ENCODE assay signal across 8 cellular contexts in the genomic region with DNA sequence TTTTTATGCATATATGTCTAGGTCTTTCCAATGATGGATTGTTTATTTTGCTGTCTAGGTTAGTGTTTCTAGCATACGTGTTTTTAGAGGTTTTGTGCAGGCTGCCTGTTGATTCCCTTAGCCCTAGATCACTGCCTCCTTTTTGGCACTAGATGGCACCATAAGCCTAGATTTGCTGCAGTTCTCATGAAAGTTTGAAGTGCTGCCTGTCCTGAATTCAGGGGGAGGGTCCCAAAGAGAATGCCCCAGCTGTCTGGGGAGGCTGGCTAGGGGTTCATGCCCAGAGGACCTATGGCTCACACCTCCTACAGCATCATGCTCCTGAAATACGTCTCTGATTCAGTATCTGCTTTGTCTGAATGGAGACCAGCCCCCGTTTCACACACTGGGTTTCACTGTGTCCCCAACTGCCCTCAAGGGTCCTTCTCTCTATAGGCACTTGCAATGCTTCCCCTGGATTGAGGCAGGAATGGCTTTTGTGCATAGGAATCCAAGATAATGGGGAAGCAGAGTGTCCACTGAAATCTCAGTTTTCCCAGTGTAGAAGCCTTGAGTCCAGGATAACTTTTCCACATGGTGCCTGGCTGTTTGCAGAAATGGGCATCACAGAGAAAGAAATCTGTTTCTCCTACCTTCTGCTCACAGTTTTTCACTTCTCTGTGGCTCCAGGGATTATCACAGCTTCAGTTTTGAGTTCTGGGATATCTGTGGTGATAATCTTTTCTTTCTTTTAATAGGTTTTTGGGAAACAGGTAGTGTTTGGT. TPM values are rescaled to one million over a fixed set of nuclear protein-coding genes. Genes with fewer than 3 reads are reported as not detected.
DNase-seq lines count a peak whose midpoint lies in the region; ATAC-seq and TF ChIP-seq lines count a peak whose summit lies in the region.

No MANE protein-coding gene starts in this region.

- DNase-seq in CD4-positive, alpha-beta T cell: peak; percentile 16 to 43 (median 32)
- peak; percentile 77 for DNase-seq in H9
- DNase-seq in NCI-H774 (lab: John Stamatoyannopoulos, UW): peak; percentile 70
- peak; percentile 50 for DNase-seq in activated CD4-positive, alpha-beta memory T cell treated with anti-CD3 and anti-CD28 coated beads for 36 hours
- DNase-seq in epidermal melanocyte (ENCODE audit: insufficient read length, low spot score): peak; percentile 53
- DNase-seq in mucosa of gallbladder (ENCODE audit: low spot score): peak; percentile 34
- DNase-seq in transverse colon: peak; percentile 26

- H3K9ac ChIP-seq in H9 (ENCODE audit: extremely low read depth, insufficient read length, low read length): no peak overlapping the region

- H3K4me1 ChIP-seq in H9 (ENCODE audit: insufficient read depth, low read length): no peaks in the 10 kb centered on the region
- peaks cover 0 to 3% (median 0%) of the 10 kb centered on the region in 4 donors for H3K4me1 ChIP-seq in transverse colon

- no peak overlapping the region for H2BK5ac ChIP-seq in H9 (ENCODE audit: insufficient read length, low read length)

- H3K27ac ChIP-seq in CD4-positive, alpha-beta T cell (ENCODE audit: low read depth, low read length): no peak overlapping the region
- H3K27ac ChIP-seq in H9 (ENCODE audit: insufficient read length, low read depth, low read length): no peak overlapping the region
- no peak overlapping the region for H3K27ac ChIP-seq in transverse colon

- H3K4me2 ChIP-seq in H9 (ENCODE audit: insufficient read depth, insufficient read length, low read length): no peak overlapping the region

- no peak overlapping the region for H3K14ac ChIP-seq in H9 (ENCODE audit: insufficient read depth, low read length)

- H3K27ac Mint-ChIP-seq in CD4-positive, alpha-beta T cell: no peak overlapping the region
- H3K27ac Mint-ChIP-seq in H9: no peak overlapping the region
- H3K27ac Mint-ChIP-seq in activated CD4-positive, alpha-beta memory T cell treated with anti-CD3 and anti-CD28 coated beads for 36 hours: no peak overlapping the region

- no peak overlapping the region for H3K4me3 Mint-ChIP-seq in CD4-positive, alpha-beta T cell
- H3K4me3 Mint-ChIP-seq in H9: no peak overlapping the region; a peak in 1 of 5 replicates
- H3K4me3 Mint-ChIP-seq in activated CD4-positive, alpha-beta memory T cell treated with anti-CD3 and anti-CD28 coated beads for 36 hours: no peak overlapping the region

- TF ChIP-seq POLR2A in transverse colon (IDR thresholded peaks at IDR 0.05): no peak

- H3K4ac ChIP-seq in H9 (ENCODE audit: low read depth, low read length): no peak overlapping the region

- H2BK20ac ChIP-seq in H9 (ENCODE audit: low read depth, low read length, poor library complexity, severe bottlenecking): no peak overlapping the region

- H3K36me3 Mint-ChIP-seq in CD4-positive, alpha-beta T cell (ENCODE audit: low read depth): no peaks in the 10 kb centered on the region
- peaks cover 3 to 16% (median 10%) of the 10 kb centered on the region in 3 experiments; a peak in 6 of 7 replicates for H3K36me3 Mint-ChIP-seq in H9 (ENCODE audit: insufficient read depth in 1 of 3, low read depth in 3 of 3)
- peaks cover 1% of the 10 kb centered on the region for H3K36me3 Mint-ChIP-seq in activated CD4-positive, alpha-beta memory T cell treated with anti-CD3 and anti-CD28 coated beads for 36 hours

- H2AFZ ChIP-seq in H9 (ENCODE audit: low read length): no peak overlapping the region

- H2AK5ac ChIP-seq in H9 (ENCODE audit: insufficient read length, low read length): no peak overlapping the region

- intact Hi-C loops in CD4-positive, alpha-beta T cell (cut with DNase I, micrococcal nuclease): loop anchor here (1.0 to 10.0 kb wide), 7 partner anchors 157 to 1936 kb away; partner anchors contain the start of gene NUAK1 (in 1 of the 2)
- intact Hi-C loops in activated CD4-positive, alpha-beta memory T cell treated with anti-CD3 and anti-CD28 coated beads for 36 hours (cut with micrococcal nuclease): loop anchor here (1.0 to 10.0 kb wide), 4 partner anchors 157 to 1181 kb away; no protein-coding TSS in a partner anchor
- intact Hi-C loops in transverse colon (cut with DNase I; ENCODE audit: low total_unique reads): loop anchor here (5.0 kb wide), 1 partner anchor 156 kb away; no protein-coding TSS in a partner anchor

- H3K27me3 ChIP-seq in CD4-positive, alpha-beta T cell (ENCODE audit: control insufficient read depth, insufficient read depth, low read length): no peaks in the 10 kb centered on the region
- H3K27me3 ChIP-seq in H9 (ENCODE audit: insufficient read depth, low read length) (no peaks in the 10 kb centered on the region), transverse colon (no peaks in the 10 kb centered on the region)

- no peak overlapping the region for H3K56ac ChIP-seq in H9 (ENCODE audit: insufficient read length, low read depth, low read length)

- H4K91ac ChIP-seq in H9 (ENCODE audit: insufficient read length, low read depth, low read length): no peak overlapping the region

- no peak overlapping the region for H3T11ph ChIP-seq in H9 (ENCODE audit: low read length)

- H4K20me1 ChIP-seq in H9 (ENCODE audit: control insufficient read depth, insufficient read depth, insufficient read length): no peaks in the 10 kb centered on the region

- no peaks in the 10 kb centered on the region for H3K79me2 ChIP-seq in H9 (ENCODE audit: insufficient read depth, low read length)

- H3K9me3 ChIP-seq in CD4-positive, alpha-beta T cell (ENCODE audit: control insufficient read depth, low read length): peaks cover 5% of the 10 kb centered on the region
- H3K9me3 ChIP-seq in H9 (ENCODE audit: control insufficient read depth, low read depth, low read length) (no peaks in the 10 kb centered on the region), transverse colon (peaks cover 0 to 4% of the 10 kb centered on the region in 2 donors)

- H2BK15ac ChIP-seq in H9 (ENCODE audit: low read depth, low read length): no peak overlapping the region

- peak; percentile 82 for ATAC-seq in CD4-positive, alpha-beta T cell (ENCODE audit: poor library complexity)
- ATAC-seq in GM18868 (IDR thresholded peaks at IDR 0.05; ENCODE audit: unreplicated experiment): no peak

- POLR2A ChIA-PET in CD4-positive, alpha-beta T cell (lab: Charles Lee): no interaction called here
- POLR2A ChIA-PET in activated CD4-positive, alpha-beta memory T cell treated with anti-CD3 and anti-CD28 coated beads for 36 hours (lab: Charles Lee): interaction anchor here (0.6 kb wide), 1 partner anchor 103 kb away, joined by 3 read pairs; no protein-coding TSS in a partner anchor

- H3K4me3 ChIP-seq in transverse colon: no peak overlapping the region

- H2BK120ac ChIP-seq in H9 (ENCODE audit: low read depth, low read length, poor library complexity, severe bottlenecking): no peak overlapping the region

- CTCF ChIA-PET in CD4-positive, alpha-beta T cell (lab: Charles Lee): interaction anchor here (1.1 to 1.2 kb wide), 2 partner anchors 85 to 852 kb away, joined by 3 read pairs; no protein-coding TSS in a partner anchor
- CTCF ChIA-PET in activated CD4-positive, alpha-beta memory T cell treated with anti-CD3 and anti-CD28 coated beads for 36 hours (lab: Charles Lee): interaction anchor here (0.6 to 1.6 kb wide), 9 partner anchors 86 to 865 kb away, joined by 3 to 9 read pairs (median 3); no protein-coding TSS in a partner anchor

- no CpG with 5 or more reads among the region's 3 CpGs for WGBS in H9 (ENCODE audit: extremely low coverage, insufficient read length, low lambda C conversion rate)
- 20 to 27% methylated on average over 2 to 3 of the region's 3 CpGs for WGBS in transverse colon (ENCODE audit: low coverage in 1 of 2), 2 donors

- in situ Hi-C loops in transverse colon (cut with MboI; ENCODE audit: low pct_ligation_motif_present in 1 of 4, low pct_unique_long_range_greater_than_20kb in 1 of 4, low sequenced_read_pairs in 3 of 4): loop anchor here (5.0 to 25.0 kb wide), 6 partner anchors 153 to 1186 kb away; no protein-coding TSS in a partner anchor

- no peak overlapping the region for H3K18ac ChIP-seq in H9 (ENCODE audit: insufficient read length, low read depth, low read length)

- H3K4me1 Mint-ChIP-seq in CD4-positive, alpha-beta T cell (ENCODE audit: low read depth): no peaks in the 10 kb centered on the region
- peaks cover 12 to 15% of the 10 kb centered on the region in 2 experiments for H3K4me1 Mint-ChIP-seq in H9
- no peaks in the 10 kb centered on the region for H3K4me1 Mint-ChIP-seq in activated CD4-positive, alpha-beta memory T cell treated with anti-CD3 and anti-CD28 coated beads for 36 hours (ENCODE audit: low read depth)

- H3K23ac ChIP-seq in H9 (ENCODE audit: insufficient read length, low read depth, low read length): no peak overlapping the region

- H3K36me3 ChIP-seq in transverse colon: no peaks in the 10 kb centered on the region

- peak; percentile 85 for TF ChIP-seq CTCF in CD4-positive, alpha-beta T cell (IDR thresholded peaks at IDR 0.05)
- TF ChIP-seq CTCF in H9 (conservative IDR thresholded peaks at IDR 0.05) (peak; percentile 95), transverse colon (IDR thresholded peaks at IDR 0.05) (peak; percentile 73 to 83 (median 75))

- no peaks in the 10 kb centered on the region for H3K23me2 ChIP-seq in H9 (ENCODE audit: insufficient read length, low read depth, low read length, poor library complexity, severe bottlenecking)

- no peaks in the 10 kb centered on the region for H3K79me1 ChIP-seq in H9 (ENCODE audit: insufficient read depth, low read depth, low read length, poor library complexity, severe bottlenecking)

- H4K8ac ChIP-seq in H9 (replicated peaks; ENCODE audit: insufficient read length, low read depth, low read length): no peak overlapping the region

- H4K5ac ChIP-seq in H9 (ENCODE audit: insufficient read length, low read depth, low read length): no peak overlapping the region

- no peak for TF ChIP-seq EP300 in transverse colon (IDR thresholded peaks at IDR 0.05; ENCODE audit: low read depth)

- no peak overlapping the region for H2BK12ac ChIP-seq in H9 (ENCODE audit: insufficient read length, low read depth, low read length)

- H3K27me3 Mint-ChIP-seq in CD4-positive, alpha-beta T cell: peaks cover 5% of the 10 kb centered on the region
- no peaks in the 10 kb centered on the region; the same call in none of the 2 replicates for H3K27me3 Mint-ChIP-seq in H9 (ENCODE audit: low read depth)
- H3K27me3 Mint-ChIP-seq in activated CD4-positive, alpha-beta memory T cell treated with anti-CD3 and anti-CD28 coated beads for 36 hours: peaks cover 8% of the 10 kb centered on the region

- H3K9me3 Mint-ChIP-seq in CD4-positive, alpha-beta T cell: no peaks in the 10 kb centered on the region
- H3K9me3 Mint-ChIP-seq in H9: peaks cover 11 to 15% of the 10 kb centered on the region in 2 experiments
- H3K9me3 Mint-ChIP-seq in activated CD4-positive, alpha-beta memory T cell treated with anti-CD3 and anti-CD28 coated beads for 36 hours: peaks cover 9% of the 10 kb centered on the region

RNA-seq across cellular contexts. Expression of gene TXNRD1, which starts 14.2 kb away (rescaled TPM):
- total RNA-seq in CD4-positive, alpha-beta T cell: 10 to 100 TPM; 24.6 to 27.2 TPM
- 93.6 and 100 TPM in 2 replicates for total RNA-seq in H9 (2021)
- total RNA-seq in activated CD4-positive, alpha-beta memory T cell treated with anti-CD3 and anti-CD28 coated beads for 36 hours: 10 to 100 TPM; 82.7 to 82.8 TPM
- 139 TPM for total RNA-seq in mucosa of gallbladder
- 100 to 1,000 TPM in 3 of 4 donors, 10 to 100 TPM in 1; 72.9 to 127 (median 122) TPM for total RNA-seq in transverse colon

Comparison
In these comparisons a context has a peak if more than half of its experiments do, and no peak if none do; other contexts are left out.
1. DNase-seq: peak in every context shown above with its lines; median percentile 77 in H9; 70 in NCI-H774; 53 in epidermal melanocyte; 50 in activated CD4-positive, alpha-beta memory T cell treated with anti-CD3 and anti-CD28 coated beads for 36 hours; 34 in mucosa of gallbladder; 32 in CD4-positive, alpha-beta T cell; 26 in transverse colon.